ENCODE assay signal across 2 cellular contexts in the genomic region with DNA sequence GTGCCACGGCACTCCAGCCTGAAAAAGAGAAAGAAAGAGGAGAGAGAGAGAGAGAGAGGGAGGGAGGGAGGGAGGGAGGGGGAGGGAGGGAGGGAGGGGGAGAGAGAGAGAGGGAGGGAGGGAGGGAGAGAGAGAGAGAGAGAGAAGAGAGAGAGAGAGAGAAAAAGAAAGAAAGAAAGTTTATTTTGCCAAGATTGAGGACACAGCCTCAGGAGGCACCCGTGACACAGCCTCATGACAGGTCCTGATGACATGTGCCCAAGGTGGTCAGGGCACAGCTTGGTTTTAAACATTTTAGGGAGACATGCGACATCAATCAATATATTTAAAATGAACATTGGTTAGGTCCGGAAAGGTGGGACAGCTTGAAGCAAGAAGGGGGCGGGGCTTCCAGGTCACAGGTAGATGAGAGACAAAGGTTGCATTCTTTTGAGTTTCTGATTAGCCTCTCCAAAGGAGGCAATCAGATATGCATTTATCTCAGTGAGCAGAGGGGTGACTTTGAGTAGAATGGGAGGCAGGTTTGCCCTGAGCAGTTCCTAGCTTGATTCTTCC.
TF ChIP-seq lines count a peak whose summit lies in the region.

No MANE protein-coding gene starts in this region.

TF ChIP-seq in HEK293, 187 proteins besides CTCF, POLR2A, EP300 and RAD21:
- peak; percentile 57; the same call in 1 of the 2 replicates for TF ChIP-seq ZNF596 (tag by site-specific recombination; IDR thresholded peaks at IDR 0.05)

TF ChIP-seq in HepG2, 621 proteins besides CTCF, POLR2A, EP300 and RAD21:
- peak; percentile 33 for TF ChIP-seq HNRNPK (IDR thresholded peaks at IDR 0.05; ENCODE audit: low read depth, low read length, poor library complexity, severe bottlenecking)
